Comparison of ENCODE assay signal across 8 cellular contexts in the genomic region with DNA sequence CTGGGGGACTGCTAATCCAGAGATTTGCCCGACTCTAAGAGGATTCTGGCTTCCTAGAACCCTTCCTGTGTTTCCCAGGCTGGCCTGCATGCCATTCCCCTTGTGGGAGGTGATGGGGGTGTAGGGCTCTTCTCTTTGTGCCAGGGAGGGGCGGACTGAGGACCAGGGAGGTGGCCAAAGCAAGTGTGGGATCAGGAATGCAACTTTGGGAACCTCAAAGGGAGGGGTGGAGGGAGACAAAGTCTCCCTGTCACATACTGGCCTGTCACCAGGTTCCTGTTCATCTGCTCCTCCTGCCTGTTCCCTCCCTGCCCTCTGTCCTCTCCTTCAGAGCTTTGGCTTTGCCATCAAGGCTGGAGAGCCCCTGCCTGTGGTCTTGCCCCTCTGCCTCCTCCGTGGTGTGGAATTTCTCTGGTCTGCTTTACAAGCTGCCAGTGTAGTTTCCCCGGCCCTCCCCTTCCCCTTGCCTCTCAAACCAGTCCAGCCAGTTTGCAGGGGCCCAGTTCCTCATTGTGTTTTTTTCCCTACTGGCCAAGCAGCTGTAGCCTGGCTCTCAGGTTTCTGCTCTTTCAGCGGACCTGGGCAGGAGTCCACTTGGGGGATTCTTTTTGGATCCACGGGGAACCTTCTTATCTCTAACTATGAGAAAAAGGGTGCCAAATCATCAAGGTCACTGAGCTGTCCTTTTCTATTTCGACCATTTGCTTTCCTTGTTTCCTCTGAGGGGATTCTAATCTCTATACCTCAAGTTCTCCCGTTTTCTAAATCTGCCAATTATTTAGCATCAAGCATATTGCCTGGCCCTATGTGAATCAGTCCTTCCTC. TPM values are rescaled to one million over a fixed set of nuclear protein-coding genes. Genes with fewer than 3 reads are reported as not detected.
DNase-seq lines count a peak whose midpoint lies in the region; ATAC-seq and TF ChIP-seq lines count a peak whose summit lies in the region.

No MANE protein-coding gene starts in this region.

- no peaks in the 10 kb centered on the region for H3K27me3 ChIP-seq in CD4-positive, alpha-beta T cell (ENCODE audit: control insufficient read depth, insufficient read depth, low read length)
- H3K27me3 ChIP-seq in Loucy (ENCODE audit: insufficient read depth, low read length, poor library complexity, severe bottlenecking) (no peaks in the 10 kb centered on the region), HAP-1 (ENCODE audit: low read depth) (no peaks in the 10 kb centered on the region)

- no peaks in the 10 kb centered on the region for H4K20me1 ChIP-seq in Loucy (ENCODE audit: insufficient read depth, low read length, poor library complexity, severe bottlenecking)

- H3K4me3 Mint-ChIP-seq in CD4-positive, alpha-beta T cell = peak overlapping the region; percentile 42

- H3K9ac ChIP-seq in Loucy (ENCODE audit: low read depth, low read length, poor library complexity, severe bottlenecking) = no peak overlapping the region

- no peaks in the 10 kb centered on the region for H3K9me2 ChIP-seq in Loucy (replicated peaks; ENCODE audit: low read depth, low read length)

- no peaks in the 10 kb centered on the region for H3K79me2 ChIP-seq in Loucy (ENCODE audit: insufficient read depth, low read length)

- no peak overlapping the region for H3K27ac Mint-ChIP-seq in CD4-positive, alpha-beta T cell

- H3K4me1 ChIP-seq in Loucy (ENCODE audit: insufficient read depth, low read length, poor library complexity, severe bottlenecking) = peaks cover 32% of the 10 kb centered on the region
- peaks cover 22% of the 10 kb centered on the region for H3K4me1 ChIP-seq in HAP-1

- intact Hi-C loops in CD4-positive, alpha-beta T cell (cut with DNase I, micrococcal nuclease) = loop anchor here in 1 of 2 experiments (5.0 kb wide), 1 partner anchor 56 kb away; a partner anchor contains a TSS

- DNase-seq in CD4-positive, alpha-beta T cell = no peak
- DNase-seq in cerebellar cortex (ENCODE audit: low spot score) (peak; percentile 28), mucosa of gallbladder (ENCODE audit: low spot score) (peak; percentile 76), NOMO-1 treated with dmso at 0.1 percent for 144 hours (lab: John Stamatoyannopoulos, UW; ENCODE audit: unreplicated experiment) (no peak), HAP-1 (ENCODE audit: low spot score in 2 of 2) (no peak), omental fat pad (ENCODE audit: low spot score) (no peak), NCI-H1930 (lab: John Stamatoyannopoulos, UW) (no peak)

- POLR2A ChIA-PET in CD4-positive, alpha-beta T cell (lab: Charles Lee) = no interaction called here

- no peaks in the 10 kb centered on the region for H3K9me3 Mint-ChIP-seq in CD4-positive, alpha-beta T cell

- no peaks in the 10 kb centered on the region for H3K9me3 ChIP-seq in CD4-positive, alpha-beta T cell (ENCODE audit: control insufficient read depth, low read length)
- H3K9me3 ChIP-seq in Loucy (ENCODE audit: insufficient read depth, low read depth, low read length) = no peaks in the 10 kb centered on the region
- H3K9me3 ChIP-seq in HAP-1 = no peaks in the 10 kb centered on the region

- in situ Hi-C loops in HAP-1 (cut with MboI; ENCODE audit: low sequenced_read_pairs) = no loop called here

- no peaks in the 10 kb centered on the region for H3K27me3 Mint-ChIP-seq in CD4-positive, alpha-beta T cell

- H3K4me1 Mint-ChIP-seq in CD4-positive, alpha-beta T cell (ENCODE audit: low read depth) = peaks cover 32% of the 10 kb centered on the region

- CTCF ChIA-PET in CD4-positive, alpha-beta T cell (lab: Charles Lee) = interaction anchor here (0.7 kb wide), 1 partner anchor 81 kb away, joined by 3 read pairs; no protein-coding TSS in a partner anchor

- no peaks in the 10 kb centered on the region for H3K36me3 ChIP-seq in Loucy (ENCODE audit: insufficient read depth, low read length)
- H3K36me3 ChIP-seq in HAP-1 (replicated peaks) = no peaks in the 10 kb centered on the region

- H3K4me3 ChIP-seq in Loucy (ENCODE audit: low read length, poor library complexity, severe bottlenecking) (peak overlapping the region; percentile 7), HAP-1 (no peak overlapping the region)

- no peaks in the 10 kb centered on the region for H3K36me3 Mint-ChIP-seq in CD4-positive, alpha-beta T cell (ENCODE audit: low read depth)

- H3K4me2 ChIP-seq in Loucy (ENCODE audit: low read depth, low read length, poor library complexity, severe bottlenecking) = peak overlapping the region; percentile 99

- H2AFZ ChIP-seq in Loucy (ENCODE audit: low read length) = 0 out of 2 replicates have a peak overlapping the region, but pooled peaks have one; percentile 16

- H3K27ac ChIP-seq in CD4-positive, alpha-beta T cell (ENCODE audit: low read depth, low read length) = no peak overlapping the region

- H3F3A ChIP-seq in Loucy (ENCODE audit: low read depth) = no peaks in the 10 kb centered on the region

- no peak for TF ChIP-seq CTCF in CD4-positive, alpha-beta T cell (IDR thresholded peaks at IDR 0.05)
- TF ChIP-seq CTCF in Loucy (conservative IDR thresholded peaks at IDR 0.05; ENCODE audit: low read length) = no peak
- no peak for TF ChIP-seq CTCF in omental fat pad (IDR thresholded peaks at IDR 0.05)

- ATAC-seq in CD4-positive, alpha-beta T cell (ENCODE audit: poor library complexity) = no peak
- no peak for ATAC-seq in omental fat pad (ENCODE audit: low FRiP score)

RNA-seq across cellular contexts. Expression of a gene that starts 1.8 kb away (rescaled TPM):
- total RNA-seq in CD4-positive, alpha-beta T cell = under 1 TPM; 0.08 to 0.28 TPM
- total RNA-seq in mucosa of gallbladder = 91.9 TPM
- total RNA-seq in omental fat pad = 10 to 100 TPM in 2 of 4 donors, 1 to 10 TPM in 1, under 1 TPM in 1; 0.32 to 44.6 (median 8.0) TPM

RNA-seq across cellular contexts. Expression of a gene that starts 27.1 kb away (rescaled TPM):
- 1 to 10 TPM; 7.2 to 9.6 TPM for total RNA-seq in CD4-positive, alpha-beta T cell
- 16.5 TPM for total RNA-seq in mucosa of gallbladder
- total RNA-seq in omental fat pad = 10 to 100 TPM in 1 of 4 donors, 1 to 10 TPM in 3; 5.0 to 12.8 (median 7.7) TPM

RNA-seq across cellular contexts. Expression of a gene that starts 53.7 kb away (rescaled TPM):
- total RNA-seq in CD4-positive, alpha-beta T cell = 10 to 100 TPM; 97.8 to 99.4 TPM
- total RNA-seq in mucosa of gallbladder = 108 TPM
- 10 to 100 TPM; 32.9 to 60.8 (median 40.1) TPM for total RNA-seq in omental fat pad

Comparison
In these comparisons a context has a peak if more than half of its experiments do, and no peak if none do; other contexts are left out.
1. DNase-seq: peak in cerebellar cortex (single experiment) and mucosa of gallbladder (single experiment); none in CD4-positive, alpha-beta T cell (0 of 10), NOMO-1 treated with dmso at 0.1 percent for 144 hours (single experiment), HAP-1 (0 of 2), omental fat pad (single experiment) and NCI-H1930 (0 of 2).